In the genomic region with DNA sequence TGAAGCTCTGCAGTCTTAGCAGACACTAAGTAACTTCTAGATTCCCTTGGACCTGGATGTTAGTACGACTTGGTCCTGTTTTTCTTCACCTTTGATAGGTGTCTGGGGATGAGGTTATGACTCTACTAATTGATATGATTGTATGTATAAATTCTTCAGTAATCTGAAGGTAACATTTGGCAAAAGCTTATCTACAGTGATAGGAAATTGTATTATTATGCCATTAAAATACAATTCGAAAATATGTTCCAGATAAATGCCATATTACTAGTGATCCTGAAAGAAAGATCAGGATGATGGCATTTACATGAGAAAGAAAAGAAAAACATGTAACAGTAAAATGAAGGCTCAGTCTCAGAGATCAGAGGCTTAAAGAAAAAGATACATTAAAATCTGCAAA, we compare ENCODE assay signal across 15 cellular contexts.
DNase-seq lines count a peak whose midpoint lies in the region; ATAC-seq and TF ChIP-seq lines count a peak whose summit lies in the region.
"Had no signal": no experiment of that assay in that cellular context is flagged by ENCODE, and none has a peak within 500 bp of the region (broad histone marks: within the 10 kb centered on the region; RNA-seq: fewer than 3 reads in every experiment).

No MANE protein-coding gene starts in this region.

- no peaks in the 10 kb centered on the region for H3K27me3 ChIP-seq in rectal smooth muscle tissue (ENCODE audit: control insufficient read depth, insufficient read depth, low read length)

- TF ChIP-seq CTCF in nephron (IDR thresholded peaks at IDR 0.05; ENCODE audit: unreplicated experiment in 3 of 3), result no peak

- H3K36me3 Mint-ChIP-seq in nephron (ENCODE audit: low read depth), result no peaks in the 10 kb centered on the region

- ATAC-seq in SK-N-SH treated with all-trans-retinoic acid at 6 μM for 48 hours, result 0 out of 3 replicates have a peak, but pooled peaks have one; percentile 8
- no peak for ATAC-seq in HG03025 (IDR thresholded peaks at IDR 0.05; ENCODE audit: low FRiP score, unreplicated experiment)
- ATAC-seq in HG02885 (IDR thresholded peaks at IDR 0.05; ENCODE audit: poor library complexity, unreplicated experiment), result no peak

- no peaks in the 10 kb centered on the region for H3K9me3 Mint-ChIP-seq in nephron
- H3K9me3 Mint-ChIP-seq: CD4-positive, alpha-beta T cell; IgD-negative memory B cell had no signal

- no peak overlapping the region for H3K4me3 ChIP-seq in rectal smooth muscle tissue (ENCODE audit: low read length)
- H3K4me3 ChIP-seq: HAP-1 had no signal

- no peaks in the 10 kb centered on the region for H3K36me3 ChIP-seq in rectal smooth muscle tissue (ENCODE audit: control insufficient read depth, insufficient read depth, low read length)
- H3K36me3 ChIP-seq: HAP-1 had no signal

- no peaks in the 10 kb centered on the region for H3K27me3 Mint-ChIP-seq in nephron (ENCODE audit: low read depth)
- H3K27me3 Mint-ChIP-seq: CD4-positive, alpha-beta T cell had no signal

- H3K27ac ChIP-seq in rectal smooth muscle tissue (ENCODE audit: low read depth, low read length), result peak overlapping the region; percentile 48
- H3K27ac ChIP-seq: C4-2B had no signal

- no peak overlapping the region for H3K9ac ChIP-seq in rectal smooth muscle tissue (ENCODE audit: low read length)

- H3K4me3 Mint-ChIP-seq in nephron, result no peak overlapping the region
- H3K4me3 Mint-ChIP-seq: CD4-positive, alpha-beta T cell; IgD-negative memory B cell had no signal

- peak overlapping the region; percentile 87 to 94 (median 87) for H3K27ac Mint-ChIP-seq in nephron
- H3K27ac Mint-ChIP-seq: CD4-positive, alpha-beta T cell; IgD-negative memory B cell had no signal

- no peak for DNase-seq in activated naive CD4-positive, alpha-beta T cell (lab: John Stamatoyannopoulos, UW)
- DNase-seq: ACHN; Caco-2; CD4-positive, alpha-beta T cell; DMS79; GDM1; KBM-7 had no signal

- H3K4me1 ChIP-seq in rectal smooth muscle tissue (ENCODE audit: control insufficient read depth, insufficient read depth, low read length), result no peaks in the 10 kb centered on the region
- H3K4me1 ChIP-seq: Caco-2, HAP-1 had no signal

- peaks cover 31% of the 10 kb centered on the region for H3K4me1 Mint-ChIP-seq in nephron
- H3K4me1 Mint-ChIP-seq: IgD-negative memory B cell had no signal

TF ChIP-seq in SK-N-SH treated with all-trans-retinoic acid at 6 μM for 48 hours, 23 proteins besides CTCF, POLR2A, EP300 and RAD21:
- no peak for TF ChIP-seq BACH2 (CRISPR knock-in tag; IDR thresholded peaks at IDR 0.05; ENCODE audit: borderline replicate concordance)
- TF ChIP-seq ZNF565 (CRISPR knock-in tag; conservative IDR thresholded peaks at IDR 0.05; ENCODE audit: low read depth), result no peak
- no peak for TF ChIP-seq ZFP30 (CRISPR knock-in tag; IDR thresholded peaks at IDR 0.05)
- TF ChIP-seq RARB (CRISPR knock-in tag; IDR thresholded peaks at IDR 0.05), result no peak
- TF ChIP-seq OSR1 (CRISPR knock-in tag; IDR thresholded peaks at IDR 0.05), result no peak
- TF ChIP-seq ISL1 (CRISPR knock-in tag; IDR thresholded peaks at IDR 0.05), result peak; percentile 93
